Comparison of ENCODE assay signal across 1 cellular context in genomic region chr11:112221263-112221835, GRCh38.
A peak's percentile ranks its signal among the peaks of the same experiment; 100 is the strongest.
TF ChIP-seq lines count a peak whose summit lies in the region.

No MANE protein-coding gene starts in this region.

TF ChIP-seq in HepG2, 621 proteins besides CTCF, POLR2A, EP300 and RAD21 (continued from another document and continues in another):
- TF ChIP-seq RERE (CRISPR knock-in tag; IDR thresholded peaks at IDR 0.05; ENCODE audit: low read depth) (no peak), ZNF207 (IDR thresholded peaks at IDR 0.05; ENCODE audit: borderline replicate concordance) (no peak), THAP9 (CRISPR knock-in tag; IDR thresholded peaks at IDR 0.05; ENCODE audit: borderline replicate concordance) (no peak), ZNF335 (CRISPR knock-in tag; IDR thresholded peaks at IDR 0.05) (no peak), MIXL1 (CRISPR knock-in tag; IDR thresholded peaks at IDR 0.05) (no peak), ZBTB42 (CRISPR knock-in tag; IDR thresholded peaks at IDR 0.05) (no peak), BRCA1 (CRISPR knock-in tag; IDR thresholded peaks at IDR 0.05) (no peak), HOXA9 (CRISPR knock-in tag; IDR thresholded peaks at IDR 0.05; ENCODE audit: borderline replicate concordance) (no peak), TOPORS (CRISPR knock-in tag; IDR thresholded peaks at IDR 0.05) (no peak), SNAPC2 (CRISPR knock-in tag; IDR thresholded peaks at IDR 0.05) (no peak), SMAD1 (CRISPR knock-in tag; IDR thresholded peaks at IDR 0.05; ENCODE audit: borderline replicate concordance, low read depth) (no peak), ZNF772 (CRISPR knock-in tag; IDR thresholded peaks at IDR 0.05) (no peak), RORA (CRISPR knock-in tag; IDR thresholded peaks at IDR 0.05) (no peak), ZNF83 (CRISPR knock-in tag; IDR thresholded peaks at IDR 0.05; ENCODE audit: borderline replicate concordance) (no peak), YEATS2 (CRISPR knock-in tag; IDR thresholded peaks at IDR 0.05; ENCODE audit: borderline replicate concordance) (no peak), HMG20B (CRISPR knock-in tag; conservative IDR thresholded peaks at IDR 0.05) (no peak), BRD4 (CRISPR knock-in tag; IDR thresholded peaks at IDR 0.05) (no peak), PAXIP1 (CRISPR knock-in tag; conservative IDR thresholded peaks at IDR 0.05) (peak; percentile 54), ZNF740 (CRISPR knock-in tag; IDR thresholded peaks at IDR 0.05) (no peak), GATA4 (IDR thresholded peaks at IDR 0.05; ENCODE audit: borderline replicate concordance, low read depth) (no peak), ZNF318 (CRISPR knock-in tag; IDR thresholded peaks at IDR 0.05) (no peak), FUBP1 (CRISPR knock-in tag; IDR thresholded peaks at IDR 0.05; ENCODE audit: borderline replicate concordance) (no peak), TFDP1 (CRISPR knock-in tag; IDR thresholded peaks at IDR 0.05; ENCODE audit: borderline replicate concordance) (no peak), ONECUT2 (CRISPR knock-in tag; IDR thresholded peaks at IDR 0.05) (no peak), RBFOX2 (IDR thresholded peaks at IDR 0.05; ENCODE audit: low read depth, low read length) (no peak), GFI1 (CRISPR knock-in tag; IDR thresholded peaks at IDR 0.05; ENCODE audit: borderline replicate concordance) (peak; percentile 46; the same call in 1 of the 2 replicates), ZNF550 (CRISPR knock-in tag; IDR thresholded peaks at IDR 0.05; ENCODE audit: borderline replicate concordance) (no peak), ZNF569 (CRISPR knock-in tag; IDR thresholded peaks at IDR 0.05; ENCODE audit: borderline replicate concordance) (no peak), ZNF629 (CRISPR knock-in tag; conservative IDR thresholded peaks at IDR 0.05) (no peak), ZNF597 (CRISPR knock-in tag; IDR thresholded peaks at IDR 0.05) (no peak), CBX5 (CRISPR knock-in tag; IDR thresholded peaks at IDR 0.05; ENCODE audit: borderline replicate concordance) (no peak), ZNF768 (CRISPR knock-in tag; IDR thresholded peaks at IDR 0.05) (no peak), ZNF598 (CRISPR knock-in tag; IDR thresholded peaks at IDR 0.05; ENCODE audit: borderline replicate concordance) (no peak)
